Comparison of ENCODE assay signal across 11 cellular contexts in the genomic region with DNA sequence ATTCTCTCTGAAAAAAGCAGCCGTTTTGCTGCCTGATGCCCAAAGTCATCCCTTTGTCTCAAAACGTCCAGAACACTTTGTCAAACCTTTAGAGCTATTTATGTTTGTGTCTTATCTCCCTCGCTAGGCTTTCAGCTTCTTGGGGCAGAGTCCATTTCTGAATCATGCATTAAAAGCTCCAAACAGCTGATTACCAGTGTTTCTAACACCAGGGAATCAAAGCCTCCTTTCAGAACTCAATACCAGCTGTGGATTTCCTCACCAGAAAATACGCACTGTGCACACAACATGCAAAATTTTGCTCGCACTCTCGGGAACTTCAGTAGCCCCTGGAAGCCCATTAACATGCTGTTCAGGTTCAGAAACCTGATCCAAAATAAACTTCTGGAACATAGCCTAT.
DNase-seq lines count a peak whose midpoint lies in the region; ATAC-seq and TF ChIP-seq lines count a peak whose summit lies in the region.
"Had no signal": no experiment of that assay in that cellular context is flagged by ENCODE, and none has a peak within 500 bp of the region (broad histone marks: within the 10 kb centered on the region; RNA-seq: fewer than 3 reads in every experiment).

No MANE protein-coding gene starts in this region.

- DNase-seq in G401 (ENCODE audit: low spot score) = peak; percentile 40
- DNase-seq in NCI-H526 (lab: John Stamatoyannopoulos, UW) = peak; percentile 95 to 96
- no peak for DNase-seq in coronary artery (ENCODE audit: low spot score)
- DNase-seq in NOMO-1 treated with dmso at 0.1 percent for 144 hours (lab: John Stamatoyannopoulos, UW; ENCODE audit: unreplicated experiment) = no peak
- no peak for DNase-seq in nephron progenitor cell
- DNase-seq in gastrocnemius medialis = no peak

- no peak for TF ChIP-seq CTCF in coronary artery (IDR thresholded peaks at IDR 0.05)
- TF ChIP-seq CTCF in nephron (IDR thresholded peaks at IDR 0.05; ENCODE audit: unreplicated experiment in 3 of 3) = no peak
- no peak for TF ChIP-seq CTCF in nephron progenitor cell (IDR thresholded peaks at IDR 0.05)
- TF ChIP-seq CTCF in gastrocnemius medialis (IDR thresholded peaks at IDR 0.05 in 4 of 5, conservative IDR thresholded peaks at IDR 0.05 in 1 of 5) = no peak

- H3K27ac ChIP-seq in coronary artery (peak overlapping the region in 1 of 2 donors; percentile 31), gastrocnemius medialis (no peak overlapping the region)

- no peaks in the 10 kb centered on the region for H3K9me3 Mint-ChIP-seq in nephron
- H3K9me3 Mint-ChIP-seq in nephron progenitor cell = no peaks in the 10 kb centered on the region
- H3K9me3 Mint-ChIP-seq: central memory CD8-positive, alpha-beta T cell had no signal

- no peak for ATAC-seq in gastrocnemius medialis
- ATAC-seq in GM18511 (IDR thresholded peaks at IDR 0.05; ENCODE audit: unreplicated experiment) = no peak

- H3K36me3 Mint-ChIP-seq in nephron (ENCODE audit: low read depth) (no peaks in the 10 kb centered on the region), nephron progenitor cell (ENCODE audit: low read depth) (no peaks in the 10 kb centered on the region)

- TF ChIP-seq POLR2A in gastrocnemius medialis (IDR thresholded peaks at IDR 0.05) = no peak

- H3K4me3 Mint-ChIP-seq in nephron (no peak overlapping the region), nephron progenitor cell (no peak overlapping the region)

- H3K27me3 Mint-ChIP-seq in nephron (ENCODE audit: low read depth) (peaks cover 9% of the 10 kb centered on the region), nephron progenitor cell (ENCODE audit: low read depth, poor library complexity) (no peaks in the 10 kb centered on the region)

- in situ Hi-C loops in G401 (cut with HindIII; ENCODE audit: low sequenced_read_pairs) (no loop called here), gastrocnemius medialis (cut with MboI; ENCODE audit: low sequenced_read_pairs in 4 of 4) (no loop called here)

- H3K9me3 ChIP-seq in gastrocnemius medialis = no peaks in the 10 kb centered on the region
- H3K9me3 ChIP-seq: heart left ventricle had no signal

- intact Hi-C loops in gastrocnemius medialis (cut with DNase I; ENCODE audit: low total_unique reads) = no loop called here

- no peaks in the 10 kb centered on the region for H3K4me1 ChIP-seq in gastrocnemius medialis

- H3K36me3 ChIP-seq in gastrocnemius medialis = no peaks in the 10 kb centered on the region
- H3K36me3 ChIP-seq: heart left ventricle had no signal

- H3K4me3 ChIP-seq in coronary artery (peak overlapping the region; percentile 63), gastrocnemius medialis (no peak overlapping the region)

- peaks cover 30% of the 10 kb centered on the region for H3K4me1 Mint-ChIP-seq in nephron
- peaks cover 34% of the 10 kb centered on the region for H3K4me1 Mint-ChIP-seq in nephron progenitor cell
- H3K4me1 Mint-ChIP-seq: central memory CD8-positive, alpha-beta T cell had no signal

- peak overlapping the region; percentile 28 to 74 (median 43) for H3K27ac Mint-ChIP-seq in nephron
- H3K27ac Mint-ChIP-seq in nephron progenitor cell = no peak overlapping the region
- H3K27ac Mint-ChIP-seq: activated CD4-positive, alpha-beta T cell treated with anti-CD3 and anti-CD28 coated beads for 36 hours had no signal

- no peaks in the 10 kb centered on the region for H3K27me3 ChIP-seq in gastrocnemius medialis
- H3K27me3 ChIP-seq: heart left ventricle had no signal

Comparison
In these comparisons a context has a peak if more than half of its experiments do, and no peak if none do; other contexts are left out.
1. DNase-seq: peak in G401 (single experiment) and NCI-H526 (2 of 2); none in coronary artery (single experiment), NOMO-1 treated with dmso at 0.1 percent for 144 hours (single experiment), nephron progenitor cell (single experiment) and gastrocnemius medialis (0 of 2).